Comparison of ENCODE assay signal across 26 cellular contexts in genomic region chr2:74094291-74094690, GRCh38. TPM values are rescaled to one million over a fixed set of nuclear protein-coding genes. Genes with fewer than 3 reads are reported as not detected.
A peak's percentile ranks its signal among the peaks of the same experiment; 100 is the strongest.
DNase-seq lines count a peak whose midpoint lies in the region; ATAC-seq and TF ChIP-seq lines count a peak whose summit lies in the region.
"Had no signal": no experiment of that assay in that cellular context is flagged by ENCODE, and none has a peak within 500 bp of the region (broad histone marks: within the 10 kb centered on the region; RNA-seq: fewer than 3 reads in every experiment).

No MANE protein-coding gene starts in this region.

- no peaks in the 10 kb centered on the region for H3K4me1 ChIP-seq in right atrium auricular region
- H3K4me1 ChIP-seq: tibial artery had no signal

- H3K27ac Mint-ChIP-seq in T-helper 1 cell treated with Interleukin-12 subunit alpha and Interleukin-12 subunit beta and Interleukin-4 antibody, amounts not matched to agents 30 μg/mL and 1 μg/mL, for 36 hours: peak overlapping the region; percentile 8

- H3K4me3 Mint-ChIP-seq in T-helper 1 cell treated with Interleukin-12 subunit alpha and Interleukin-12 subunit beta and Interleukin-4 antibody, amounts not matched to agents 30 μg/mL and 1 μg/mL, for 36 hours: no peak overlapping the region
- H3K4me3 Mint-ChIP-seq: CD8-positive, alpha-beta memory T cell had no signal

- H3K36me3 Mint-ChIP-seq in T-helper 1 cell treated with Interleukin-12 subunit alpha and Interleukin-12 subunit beta and Interleukin-4 antibody, amounts not matched to agents 30 μg/mL and 1 μg/mL, for 36 hours (ENCODE audit: low read depth): peaks cover 19% of the 10 kb centered on the region

- no peaks in the 10 kb centered on the region for H3K4me1 Mint-ChIP-seq in T-helper 1 cell treated with Interleukin-12 subunit alpha and Interleukin-12 subunit beta and Interleukin-4 antibody, amounts not matched to agents 30 μg/mL and 1 μg/mL, for 36 hours (ENCODE audit: low read depth)
- H3K4me1 Mint-ChIP-seq: CD8-positive, alpha-beta memory T cell had no signal

- no peaks in the 10 kb centered on the region for H3K9me3 ChIP-seq in right atrium auricular region
- H3K9me3 ChIP-seq: neutrophil, SK-N-SH, tibial artery had no signal

- no peak for ATAC-seq in left ventricle myocardium superior

- H3K27ac ChIP-seq in right atrium auricular region: no peak overlapping the region
- H3K27ac ChIP-seq: 22Rv1, neutrophil, skin epidermis, tibial artery had no signal

- H3K27me3 ChIP-seq in right atrium auricular region: no peaks in the 10 kb centered on the region
- H3K27me3 ChIP-seq: neutrophil, tibial artery had no signal

- intact Hi-C loops in left ventricle myocardium superior (cut with micrococcal nuclease): no loop called here

- no peaks in the 10 kb centered on the region for H3K27me3 Mint-ChIP-seq in T-helper 1 cell treated with Interleukin-12 subunit alpha and Interleukin-12 subunit beta and Interleukin-4 antibody, amounts not matched to agents 30 μg/mL and 1 μg/mL, for 36 hours (ENCODE audit: low read depth)

- DNase-seq in T-helper 1 cell (no peak), right atrium auricular region (ENCODE audit: low spot score) (peak; percentile 44), left ventricle myocardium superior (no peak), midbrain (lab: John Stamatoyannopoulos, UW) (peak; percentile 33), ureter (ENCODE audit: low spot score) (peak; percentile 29), UCSD-AML1 (lab: John Stamatoyannopoulos, UW; ENCODE audit: unreplicated experiment) (no peak)
- DNase-seq in activated CD4-positive, CD25-positive, alpha-beta regulatory T cell (lab: John Stamatoyannopoulos, UW): no peak
- DNase-seq: activated naive CD4-positive, alpha-beta T cell; CD8-positive, alpha-beta memory T cell; DMS53; GDM1; HCEC 1CT; kidney; MM.1S; NCI-H1436 treated with DMSO at 0.1 percent for 48 hours; NCI-H524; RPMI8226; SK-N-SH; stimulated activated CD4-positive, alpha-beta T cell treated with anti-CD3 and anti-CD28 coated beads, Interleukin-1b, Interleukin-23, amount 100 ng/mL, for 48 hours; T1000; tibial artery had no signal

- H3K9me3 Mint-ChIP-seq in T-helper 1 cell treated with Interleukin-12 subunit alpha and Interleukin-12 subunit beta and Interleukin-4 antibody, amounts not matched to agents 30 μg/mL and 1 μg/mL, for 36 hours: no peaks in the 10 kb centered on the region
- H3K9me3 Mint-ChIP-seq: CD8-positive, alpha-beta memory T cell had no signal

- H3K4me3 ChIP-seq in right atrium auricular region: no peak overlapping the region
- H3K4me3 ChIP-seq: lung, skin epidermis, tibial artery had no signal

- no peak for TF ChIP-seq CTCF in right atrium auricular region (IDR thresholded peaks at IDR 0.05)

- peaks cover 31% of the 10 kb centered on the region for H3K36me3 ChIP-seq in right atrium auricular region

RNA-seq across cellular contexts. Expression of gene BOLA3, which starts 53.4 kb away (rescaled TPM):
- 100 to 1,000 TPM in 1 of 2 donors, 10 to 100 TPM in 1; 60.4 to 174 TPM for total RNA-seq in right atrium auricular region
- 89.9 TPM for total RNA-seq in left ventricle myocardium superior
- 40.6 TPM for total RNA-seq in ureter

Comparison
In these comparisons a context has a peak if more than half of its experiments do, and no peak if none do; other contexts are left out.
1. DNase-seq: peak in right atrium auricular region (single experiment), midbrain (single experiment) and ureter (single experiment); none in T-helper 1 cell (0 of 5), left ventricle myocardium superior (single experiment), UCSD-AML1 (single experiment) and activated CD4-positive, CD25-positive, alpha-beta regulatory T cell (0 of 4).